In genomic region chr1:225846331-225847310, GRCh38 we compare ENCODE assay signal across 14 cellular contexts. TPM values are rescaled to one million over a fixed set of nuclear protein-coding genes. Genes with fewer than 3 reads are reported as not detected.
DNase-seq lines count a peak whose midpoint lies in the region; ATAC-seq lines count a peak whose summit lies in the region.
"Had no signal": no experiment of that assay in that cellular context is flagged by ENCODE, and none has a peak within 500 bp of the region (broad histone marks: within the 10 kb centered on the region; RNA-seq: fewer than 3 reads in every experiment).

No MANE protein-coding gene starts in this region.

- H3K4me3 Mint-ChIP-seq in CD4-positive, CD25-positive, alpha-beta regulatory T cell, result no peak overlapping the region
- peak overlapping the region in 1 of 4 donors; percentile 33 for H3K4me3 Mint-ChIP-seq in IgD-negative memory B cell
- H3K4me3 Mint-ChIP-seq in central memory CD8-positive, alpha-beta T cell, result no peak overlapping the region
- no peak overlapping the region for H3K4me3 Mint-ChIP-seq in activated CD4-positive, alpha-beta T cell treated with anti-CD3 and anti-CD28 coated beads, Interleukin-2, amount 10 ng/mL, durations not matched to agents 7 days and 5 days

- H3K18ac ChIP-seq in neuronal stem cell (ENCODE audit: low read length), result no peak overlapping the region

- H3K14ac ChIP-seq in neuronal stem cell (ENCODE audit: low read length), result no peak overlapping the region

- H3K36me3 ChIP-seq in CD4-positive, CD25-positive, alpha-beta regulatory T cell (ENCODE audit: control insufficient read depth, insufficient read depth, low read length), result peaks cover 55% of the 10 kb centered on the region
- peaks cover 9 to 51% of the 10 kb centered on the region in 2 donors for H3K36me3 ChIP-seq in neuronal stem cell (replicated peaks in 1 of 2; ENCODE audit: control insufficient read depth in 2 of 2, insufficient read depth in 2 of 2, low read length in 2 of 2)
- H3K36me3 ChIP-seq: WERI-Rb-1 had no signal

- POLR2A ChIA-PET in activated CD4-positive, alpha-beta T cell treated with anti-CD3 and anti-CD28 coated beads, Interleukin-2, amount 10 ng/mL, durations not matched to agents 7 days and 5 days (lab: Charles Lee), result no interaction called here

- H3K27ac ChIP-seq in CD4-positive, CD25-positive, alpha-beta regulatory T cell (ENCODE audit: insufficient read depth, low read length, poor library complexity, severe bottlenecking), result no peak overlapping the region
- no peak overlapping the region for H3K27ac ChIP-seq in neuronal stem cell (replicated peaks; ENCODE audit: low read length)
- H3K27ac ChIP-seq: WERI-Rb-1 had no signal

- H3K27me3 ChIP-seq in CD4-positive, CD25-positive, alpha-beta regulatory T cell (ENCODE audit: control insufficient read depth, insufficient read depth, low read length), result no peaks in the 10 kb centered on the region
- H3K27me3 ChIP-seq in neuronal stem cell (ENCODE audit: control insufficient read depth in 3 of 3, insufficient read depth in 3 of 3, low read depth in 1 of 3, low read length in 3 of 3), result no peaks in the 10 kb centered on the region

- H3K4ac ChIP-seq in neuronal stem cell (ENCODE audit: low read length), result no peak overlapping the region

- no peak overlapping the region for H4K91ac ChIP-seq in neuronal stem cell (ENCODE audit: low read depth, low read length, poor library complexity)

- CTCF ChIA-PET in activated CD4-positive, alpha-beta T cell treated with anti-CD3 and anti-CD28 coated beads, Interleukin-2, amount 10 ng/mL, durations not matched to agents 7 days and 5 days (lab: Charles Lee), result interaction anchor here (0.6 to 1.8 kb wide), 4 partner anchors 20 to 371 kb away, joined by 3 to 6 read pairs (median 4); partner anchors contain the start of gene SRP9

- no peak overlapping the region for H3K4me2 ChIP-seq in neuronal stem cell (ENCODE audit: insufficient read depth, low read length, poor library complexity, severe bottlenecking)

- H3K9me3 ChIP-seq in CD4-positive, CD25-positive, alpha-beta regulatory T cell (ENCODE audit: control insufficient read depth in 2 of 2, low read length in 2 of 2), result no peaks in the 10 kb centered on the region
- H3K9me3 ChIP-seq in neuronal stem cell (replicated peaks in 1 of 2; ENCODE audit: control insufficient read depth in 2 of 2, insufficient read depth in 1 of 2, low read depth in 1 of 2, low read length in 2 of 2), result peaks cover 0 to 6% of the 10 kb centered on the region in 2 donors

- peak overlapping the region; percentile 26 to 62 (median 29) for H3K27ac Mint-ChIP-seq in CD4-positive, CD25-positive, alpha-beta regulatory T cell
- H3K27ac Mint-ChIP-seq in IgD-negative memory B cell, result peak overlapping the region; percentile 66 to 97 (median 89)
- H3K27ac Mint-ChIP-seq in central memory CD8-positive, alpha-beta T cell (ENCODE audit: low read depth), result peak overlapping the region; percentile 94
- no peak overlapping the region for H3K27ac Mint-ChIP-seq in activated CD4-positive, alpha-beta T cell treated with anti-CD3 and anti-CD28 coated beads, Interleukin-2, amount 10 ng/mL, durations not matched to agents 7 days and 5 days

- no peak overlapping the region for H2BK5ac ChIP-seq in neuronal stem cell (ENCODE audit: low read length)

- WGBS in neuronal stem cell (ENCODE audit: extremely low coverage in 2 of 2, insufficient read length in 2 of 2, insufficient replicate concordance in 1 of 2), 2 donors, result no CpG with 5 or more reads among the region's 20 CpGs

- H3K9me3 Mint-ChIP-seq in CD4-positive, CD25-positive, alpha-beta regulatory T cell, result peaks cover 0 to 2% (median 0%) of the 10 kb centered on the region in 7 donors
- no peaks in the 10 kb centered on the region for H3K9me3 Mint-ChIP-seq in IgD-negative memory B cell
- no peaks in the 10 kb centered on the region for H3K9me3 Mint-ChIP-seq in central memory CD8-positive, alpha-beta T cell
- no peaks in the 10 kb centered on the region for H3K9me3 Mint-ChIP-seq in activated CD4-positive, alpha-beta T cell treated with anti-CD3 and anti-CD28 coated beads, Interleukin-2, amount 10 ng/mL, durations not matched to agents 7 days and 5 days

- peak overlapping the region; percentile 89 for H4K8ac ChIP-seq in neuronal stem cell (ENCODE audit: low read depth, low read length)

- H3K4me1 Mint-ChIP-seq in CD4-positive, CD25-positive, alpha-beta regulatory T cell, result peaks cover 0 to 61% (median 26%) of the 10 kb centered on the region in 4 donors
- H3K4me1 Mint-ChIP-seq in IgD-negative memory B cell, result peaks cover 22 to 37% (median 29%) of the 10 kb centered on the region in 3 donors
- peaks cover 50% of the 10 kb centered on the region for H3K4me1 Mint-ChIP-seq in central memory CD8-positive, alpha-beta T cell
- H3K4me1 Mint-ChIP-seq in activated CD4-positive, alpha-beta T cell treated with anti-CD3 and anti-CD28 coated beads, Interleukin-2, amount 10 ng/mL, durations not matched to agents 7 days and 5 days, result peaks cover 35% of the 10 kb centered on the region

- no peak overlapping the region for H2AFZ ChIP-seq in neuronal stem cell (ENCODE audit: low read length)

- H3K9ac ChIP-seq in neuronal stem cell (ENCODE audit: low read depth, low read length, poor library complexity), result no peak overlapping the region

- peaks cover 33% of the 10 kb centered on the region for H3K4me1 ChIP-seq in CD4-positive, CD25-positive, alpha-beta regulatory T cell (ENCODE audit: control insufficient read depth, insufficient read depth, low read length, poor library complexity, severe bottlenecking)
- peaks cover 0 to 4% of the 10 kb centered on the region in 2 donors for H3K4me1 ChIP-seq in neuronal stem cell (ENCODE audit: control insufficient read depth in 2 of 2, insufficient read depth in 1 of 2, low read depth in 1 of 2, low read length in 2 of 2)

- no peaks in the 10 kb centered on the region for H3K27me3 Mint-ChIP-seq in CD4-positive, CD25-positive, alpha-beta regulatory T cell
- H3K27me3 Mint-ChIP-seq in IgD-negative memory B cell, result no peaks in the 10 kb centered on the region
- H3K27me3 Mint-ChIP-seq in central memory CD8-positive, alpha-beta T cell, result no peaks in the 10 kb centered on the region
- H3K27me3 Mint-ChIP-seq in activated CD4-positive, alpha-beta T cell treated with anti-CD3 and anti-CD28 coated beads, Interleukin-2, amount 10 ng/mL, durations not matched to agents 7 days and 5 days, result no peaks in the 10 kb centered on the region

- ATAC-seq in CD4-positive, CD25-positive, alpha-beta regulatory T cell (ENCODE audit: low read depth in 2 of 2), result no peak
- ATAC-seq in central memory CD8-positive, alpha-beta T cell (replicated peaks; ENCODE audit: extremely low read depth, poor library complexity, severe bottlenecking), result no peak
- ATAC-seq in GM21526 (IDR thresholded peaks at IDR 0.05; ENCODE audit: low FRiP score, unreplicated experiment) (no peak), HG03039 (IDR thresholded peaks at IDR 0.05; ENCODE audit: unreplicated experiment) (no peak)

- no peak overlapping the region for H3K4me3 ChIP-seq in CD4-positive, CD25-positive, alpha-beta regulatory T cell (ENCODE audit: low read depth, low read length)
- H3K4me3 ChIP-seq in neuronal stem cell (ENCODE audit: low read length in 2 of 2), result no peak overlapping the region
- H3K4me3 ChIP-seq: lung had no signal

- H2AK5ac ChIP-seq in neuronal stem cell (ENCODE audit: low read depth, low read length), result no peak overlapping the region

- H2BK12ac ChIP-seq in neuronal stem cell (ENCODE audit: low read length), result no peak overlapping the region

- no peak overlapping the region for H3K23ac ChIP-seq in neuronal stem cell (ENCODE audit: low read depth, low read length, poor library complexity)

- DNase-seq in CD4-positive, CD25-positive, alpha-beta regulatory T cell, result no peak
- DNase-seq in central memory CD8-positive, alpha-beta T cell (ENCODE audit: low spot score in 2 of 2), result no peak
- DNase-seq in neuronal stem cell (ENCODE audit: low spot score), result no peak
- DNase-seq in stimulated activated naive CD4-positive, alpha-beta T cell treated with Interleukin-2 at 50 U/mL for 16 hours (lab: John Stamatoyannopoulos, UW), result no peak
- DNase-seq in activated CD4-positive, alpha-beta T cell treated with anti-CD3 and anti-CD28 coated beads, Interleukin-2, amount 10 ng/mL, durations not matched to agents 7 days and 5 days, result no peak
- DNase-seq: effector memory CD4-positive, alpha-beta T cell; KG1 had no signal

- H2BK120ac ChIP-seq in neuronal stem cell (ENCODE audit: low read depth, low read length), result no peak overlapping the region

- no peak overlapping the region for H2BK15ac ChIP-seq in neuronal stem cell (ENCODE audit: low read length)

- H3K79me1 ChIP-seq in neuronal stem cell (ENCODE audit: low read depth, low read length), result no peaks in the 10 kb centered on the region

- peaks cover 27% of the 10 kb centered on the region for H3K36me3 Mint-ChIP-seq in CD4-positive, CD25-positive, alpha-beta regulatory T cell
- peaks cover 5% of the 10 kb centered on the region for H3K36me3 Mint-ChIP-seq in IgD-negative memory B cell
- peaks cover 24% of the 10 kb centered on the region for H3K36me3 Mint-ChIP-seq in central memory CD8-positive, alpha-beta T cell (ENCODE audit: insufficient read depth)
- peaks cover 39% of the 10 kb centered on the region for H3K36me3 Mint-ChIP-seq in activated CD4-positive, alpha-beta T cell treated with anti-CD3 and anti-CD28 coated beads, Interleukin-2, amount 10 ng/mL, durations not matched to agents 7 days and 5 days (ENCODE audit: low read depth)

RNA-seq across cellular contexts. Expression of gene TMEM63A, which starts 35.6 kb away (rescaled TPM):
- 454 TPM for total RNA-seq in CD4-positive, CD25-positive, alpha-beta regulatory T cell
- 10 to 100 TPM; 66.9 to 72.2 (median 69.3) TPM for polyA plus RNA-seq in CD4-positive, CD25-positive, alpha-beta regulatory T cell
- 32.1 TPM for polyA plus RNA-seq in IgD-negative memory B cell
- 9.6 TPM for polyA plus RNA-seq in neuronal stem cell (2013, experiment 1 of 2)
- 8.6 TPM for polyA plus RNA-seq in neuronal stem cell (2013, experiment 2 of 2)
- total RNA-seq in activated CD4-positive, alpha-beta T cell treated with anti-CD3 and anti-CD28 coated beads, Interleukin-2, amount 10 ng/mL, durations not matched to agents 7 days and 5 days, result 100 to 1,000 TPM; 197 to 211 TPM

RNA-seq across cellular contexts. Expression of gene EPHX1, which starts 36.7 kb away (rescaled TPM):
- 0.62 TPM for total RNA-seq in CD4-positive, CD25-positive, alpha-beta regulatory T cell
- polyA plus RNA-seq in CD4-positive, CD25-positive, alpha-beta regulatory T cell, result under 1 TPM in 3 of 4 donors, not detected in 1; 0.11 to 0.52 (median 0.38) TPM
- polyA plus RNA-seq in IgD-negative memory B cell, result 0.26 TPM
- 9.9 TPM for polyA plus RNA-seq in neuronal stem cell (2013, experiment 1 of 2)
- polyA plus RNA-seq in neuronal stem cell (2013, experiment 2 of 2), result 9.9 TPM
- 1 to 10 TPM; 1.8 to 2.4 TPM for total RNA-seq in activated CD4-positive, alpha-beta T cell treated with anti-CD3 and anti-CD28 coated beads, Interleukin-2, amount 10 ng/mL, durations not matched to agents 7 days and 5 days

RNA-seq across cellular contexts. Expression of gene LEFTY1, which starts 42.3 kb away (rescaled TPM):
- 0.39 TPM for total RNA-seq in CD4-positive, CD25-positive, alpha-beta regulatory T cell
- polyA plus RNA-seq in CD4-positive, CD25-positive, alpha-beta regulatory T cell, result under 1 TPM in 2 of 4 donors, not detected in 2; 0.13 to 0.17 TPM
- not detected for polyA plus RNA-seq in IgD-negative memory B cell
- polyA plus RNA-seq in neuronal stem cell (2013, experiment 1 of 2), result 0.33 TPM
- polyA plus RNA-seq in neuronal stem cell (2013, experiment 2 of 2), result 0.21 TPM
- total RNA-seq in activated CD4-positive, alpha-beta T cell treated with anti-CD3 and anti-CD28 coated beads, Interleukin-2, amount 10 ng/mL, durations not matched to agents 7 days and 5 days, result not detected
- total RNA-seq: bronchial epithelial cell, NCI-H460 had no signal
